ENCODE assay signal across 8 cellular contexts in the genomic region with DNA sequence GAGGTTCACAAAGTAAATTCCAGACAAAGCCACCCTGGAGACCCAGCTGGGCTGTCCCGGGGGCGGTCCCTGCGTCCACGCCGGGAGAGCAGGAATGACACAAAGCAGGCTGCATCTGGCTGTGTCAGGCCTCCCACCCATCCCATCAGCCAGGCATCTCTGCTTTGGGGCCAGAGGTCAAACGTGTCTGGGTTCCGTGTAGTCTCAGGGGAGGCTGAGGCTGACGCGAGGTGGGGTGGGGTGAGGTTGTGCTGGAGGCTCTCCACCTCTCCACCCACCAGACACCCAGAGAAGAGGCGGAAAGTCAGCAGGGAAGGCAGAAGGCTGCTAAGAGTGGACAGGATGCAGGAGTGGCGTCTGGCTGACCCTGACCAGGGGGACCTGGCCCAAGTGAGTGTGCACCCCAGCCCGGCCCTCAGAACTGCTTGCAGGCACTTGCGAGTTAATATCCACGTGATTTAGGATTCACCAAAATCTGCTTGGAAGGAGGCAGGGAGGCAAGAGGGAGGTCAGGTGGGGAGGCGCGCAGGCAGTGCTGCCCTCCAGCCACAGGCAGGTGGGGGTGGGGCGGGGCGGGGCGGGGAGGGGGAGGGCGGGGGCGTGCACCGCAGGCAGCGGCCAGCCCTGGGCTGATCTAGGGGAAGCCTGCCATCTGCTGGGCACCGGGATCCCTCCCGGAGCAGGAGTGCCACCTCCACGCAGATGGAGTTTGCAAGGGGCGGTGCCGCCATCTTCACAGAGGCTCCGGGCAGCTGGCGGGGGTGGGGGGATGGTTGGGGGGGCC. TPM values are rescaled to one million over a fixed set of nuclear protein-coding genes. Genes with fewer than 3 reads are reported as not detected.
DNase-seq lines count a peak whose midpoint lies in the region; ATAC-seq, FAIRE-seq and TF ChIP-seq lines count a peak whose summit lies in the region.

No MANE protein-coding gene starts in this region.

- H3K4me3 ChIP-seq in A549 (peak overlapping the region; percentile 51), left lung (peak overlapping the region; percentile 19 to 42)

- peak overlapping the region; percentile 64 for H3K4me3 Mint-ChIP-seq in chondrocyte (ENCODE audit: unreplicated experiment)

- DNase-seq in A549 (ENCODE audit: low read depth in 1 of 2, low spot score in 1 of 2) (peak; percentile 88 to 97), H54 (ENCODE audit: insufficient read length, low spot score) (peak; percentile 91), NCI-H446 treated with DMSO at 0.1 percent for 48 hours (lab: John Stamatoyannopoulos, UW) (peak; percentile 15), chondrocyte (ENCODE audit: low spot score) (no peak), left lung (peak; percentile 89 to 95)
- peak; percentile 84 to 85 for DNase-seq in activated CD4-positive, alpha-beta T cell treated with anti-CD3 and anti-CD28 coated beads for 4 hours
- DNase-seq in stimulated activated CD4-positive, alpha-beta T cell treated with anti-CD3 and anti-CD28 coated beads, Interleukin-4, amount 100 ng/mL, for 24 hours, result peak; percentile 86

- ATAC-seq in A549 (peak; percentile 69 to 90), left lung (peak; percentile 88), HG03571 (IDR thresholded peaks at IDR 0.05; ENCODE audit: unreplicated experiment) (no peak)

- no peak; a peak in 1 of 5 replicates for TF ChIP-seq EP300 in A549 (IDR thresholded peaks at IDR 0.05)

- H3K4me2 ChIP-seq in A549, result peak overlapping the region; percentile 99

- no peaks in the 10 kb centered on the region for H3K27me3 Mint-ChIP-seq in chondrocyte (ENCODE audit: low read depth)

- H3K27me3 ChIP-seq in left lung, result peaks cover 0 to 9% of the 10 kb centered on the region in 2 donors

- CTCF ChIA-PET in A549 (lab: Yijun Ruan, JAX), result interaction anchor here (0.6 to 7.5 kb wide), 46 partner anchors 8 to 269 kb away, joined by 3 to 154 read pairs (median 5); partner anchors contain the start of genes CBX4 and CBX8

- H3K36me3 ChIP-seq in left lung, result no peaks in the 10 kb centered on the region

- H3K4me1 Mint-ChIP-seq in chondrocyte (ENCODE audit: low read depth), result peaks cover 60% of the 10 kb centered on the region

- H3K4me1 ChIP-seq in A549 (peaks cover 83% of the 10 kb centered on the region), left lung (peaks cover 27 to 39% of the 10 kb centered on the region in 2 donors)

- no peaks in the 10 kb centered on the region for H3K9me3 Mint-ChIP-seq in chondrocyte (ENCODE audit: low read depth)

- TF ChIP-seq CTCF in A549 (IDR thresholded peaks at IDR 0.05), result peak; percentile 88
- TF ChIP-seq CTCF in chondrocyte (IDR thresholded peaks at IDR 0.05), result peak; percentile 88
- peak; percentile 29 to 64 for TF ChIP-seq CTCF in left lung (IDR thresholded peaks at IDR 0.05)

- intact Hi-C loops in left lung (cut with DNase I), result loop anchor here in 1 of 2 donors (5.0 kb wide), 1 partner anchor 204 kb away; no protein-coding TSS in a partner anchor

- H3K27ac Mint-ChIP-seq in chondrocyte (ENCODE audit: unreplicated experiment), result no peak overlapping the region

- POLR2A ChIA-PET in A549 (lab: Yijun Ruan, JAX), result interaction anchor here (0.6 to 4.1 kb wide), 5 partner anchors 11 to 181 kb away, joined by 3 to 38 read pairs (median 13); partner anchors contain the start of gene CBX4

- TF ChIP-seq POLR2A in A549 (IDR thresholded peaks at IDR 0.05; ENCODE audit: low read length) (no peak), H54 (IDR thresholded peaks at IDR 0.05; ENCODE audit: low read depth, low read length) (no peak)

- no peaks in the 10 kb centered on the region for H3K36me3 Mint-ChIP-seq in chondrocyte (ENCODE audit: low read depth)

- H3K27ac ChIP-seq in A549 (peak overlapping the region; percentile 89 to 95), left lung (peak overlapping the region in 1 of 2 donors; percentile 23)

- FAIRE-seq in A549 (lab: Jason Lieb, UNC), result no peak
- no peak for FAIRE-seq in H54 (lab: Jason Lieb, UNC)

- TF ChIP-seq RAD21 in A549 (conservative IDR thresholded peaks at IDR 0.05 in 1 of 2, IDR thresholded peaks at IDR 0.05 in 1 of 2), result peak; percentile 86 to 99

- WGBS in A549 (ENCODE audit: missing lambda C conversion rate), result 59% methylated on average over 16 of the region's 30 CpGs

- H3K9me3 ChIP-seq in A549 (no peaks in the 10 kb centered on the region), left lung (no peaks in the 10 kb centered on the region)

TF ChIP-seq in A549, 52 proteins besides CTCF, POLR2A, EP300 and RAD21:
- TF ChIP-seq BCL3 (IDR thresholded peaks at IDR 0.05) (no peak), HOXA7 (CRISPR knock-in tag; IDR thresholded peaks at IDR 0.05) (no peak), SMC3 (IDR thresholded peaks at IDR 0.05) (peak; percentile 99), MAX (IDR thresholded peaks at IDR 0.05) (peak; percentile 46; the same call in 1 of the 2 replicates), MAZ (IDR thresholded peaks at IDR 0.05; ENCODE audit: borderline replicate concordance, low read depth, low read length) (peak; percentile 96; the same call in 1 of the 2 replicates)
- TF ChIP-seq, protein P1, sequence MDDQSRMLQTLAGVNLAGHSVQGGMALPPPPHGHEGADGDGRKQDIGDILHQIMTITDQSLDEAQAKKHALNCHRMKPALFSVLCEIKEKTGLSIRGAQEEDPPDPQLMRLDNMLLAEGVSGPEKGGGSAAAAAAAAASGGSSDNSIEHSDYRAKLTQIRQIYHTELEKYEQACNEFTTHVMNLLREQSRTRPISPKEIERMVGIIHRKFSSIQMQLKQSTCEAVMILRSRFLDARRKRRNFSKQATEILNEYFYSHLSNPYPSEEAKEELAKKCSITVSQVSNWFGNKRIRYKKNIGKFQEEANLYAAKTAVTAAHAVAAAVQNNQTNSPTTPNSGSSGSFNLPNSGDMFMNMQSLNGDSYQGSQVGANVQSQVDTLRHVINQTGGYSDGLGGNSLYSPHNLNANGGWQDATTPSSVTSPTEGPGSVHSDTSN (IDR thresholded peaks at IDR 0.05), result no peak
TF ChIP-seq in A549: peak in this region for 3.

RNA-seq across cellular contexts. Expression of gene TBC1D16, which starts 44.3 kb away (rescaled TPM):
- polyA plus RNA-seq in A549 (2011; rRNA removed) (8.9 and 12.9 TPM in 2 replicates), A549 (2017; fragmentation: RNase III; extraction: RNeasy Plus Mini Kit Qiagen cat#74134 plus additional on column Dnase treatment) (11.5 to 12.5 TPM (median 12.3 TPM) in 3 replicates)
- polyA plus RNA-seq in A549 (2012; cell fraction: cytosol; rRNA removed), result 5.8 and 7.4 TPM in 2 replicates
- 13.9 and 15.8 TPM in 2 replicates for polyA plus RNA-seq in A549 (2012; cell fraction: nucleus; rRNA removed)
- polyA minus RNA-seq in A549 (2011; rRNA and poly(A)+ RNA removed), result 22.2 and 28.2 TPM in 2 replicates
- total RNA-seq in chondrocyte (51.4 to 72.7 TPM (median 55.4 TPM) in 3 replicates), left lung (10 to 100 TPM; 28.6 to 49.1 TPM)

RNA-seq across cellular contexts. Expression of gene CCDC40, which starts 45.1 kb away (rescaled TPM):
- polyA plus RNA-seq in A549 (2011; rRNA removed), result 4.3 and 5.9 TPM in 2 replicates
- polyA plus RNA-seq in A549 (2012; cell fraction: cytosol; rRNA removed), result 5.2 and 5.8 TPM in 2 replicates
- 15.3 and 16.1 TPM in 2 replicates for polyA plus RNA-seq in A549 (2012; cell fraction: nucleus; rRNA removed)
- 8.2 to 12.6 TPM (median 11.3 TPM) in 3 replicates for polyA plus RNA-seq in A549 (2017; fragmentation: RNase III; extraction: RNeasy Plus Mini Kit Qiagen cat#74134 plus additional on column Dnase treatment)
- 5.4 and 9.5 TPM in 2 replicates for polyA minus RNA-seq in A549 (2011; rRNA and poly(A)+ RNA removed)
- 5.8 to 11.8 TPM (median 6.5 TPM) in 3 replicates for total RNA-seq in chondrocyte
- 1 to 10 TPM; 8.0 to 8.4 TPM for total RNA-seq in left lung
